In genomic region chr1:25819496-25820246, GRCh38 we compare ENCODE assay signal across 8 cellular contexts. TPM values are rescaled to one million over a fixed set of nuclear protein-coding genes. Genes with fewer than 3 reads are reported as not detected.
DNase-seq lines count a peak whose midpoint lies in the region; ATAC-seq and TF ChIP-seq lines count a peak whose summit lies in the region.

Gene MTFR1L, plus strand, starts transcription at chr1:25819954. Its CDS starts 3,151 bp downstream, at chr1:25823105.

- peak; percentile 72 for ATAC-seq in thoracic aorta (ENCODE audit: insufficient number of reproducible peaks, low FRiP score, low read depth)

- no peak for TF ChIP-seq CTCF in SK-N-SH (IDR thresholded peaks at IDR 0.05)
- no peak for TF ChIP-seq CTCF in osteoblast (IDR thresholded peaks at IDR 0.05; ENCODE audit: extremely low read depth, low read depth, low read length)
- no peak for TF ChIP-seq CTCF in thoracic aorta (IDR thresholded peaks at IDR 0.05)

- peaks cover 0 to 23% of the 10 kb centered on the region in 2 experiments for H3K36me3 ChIP-seq in SK-N-SH (replicated peaks in 1 of 2; ENCODE audit: control insufficient read depth in 1 of 2, insufficient read depth in 2 of 2, low read length in 1 of 2)
- peaks cover 18% of the 10 kb centered on the region for H3K36me3 ChIP-seq in osteoblast (ENCODE audit: insufficient read depth, low read length)
- peaks cover 12% of the 10 kb centered on the region for H3K36me3 ChIP-seq in thoracic aorta

- H3K27ac Mint-ChIP-seq in activated naive CD4-positive, alpha-beta T cell treated with anti-CD3 and anti-CD28 coated beads, Interleukin-2, amount 10 ng/mL, durations not matched to agents 7 days and 5 days: peak within 1 kb of the TSS; percentile 94

- H3K79me2 ChIP-seq in SK-N-SH (ENCODE audit: insufficient read depth) (peaks cover 42% of the 10 kb centered on the region), osteoblast (ENCODE audit: insufficient read depth, low read length) (peaks cover 50% of the 10 kb centered on the region)

- CTCF ChIA-PET in SK-N-SH (lab: Yijun Ruan, JAX): interaction anchor here (0.9 to 3.9 kb wide), 8 partner anchors 8 to 211 kb away, joined by 3 to 15 read pairs (median 4); no protein-coding TSS in a partner anchor
- CTCF ChIA-PET in activated naive CD4-positive, alpha-beta T cell treated with anti-CD3 and anti-CD28 coated beads, Interleukin-2, amount 10 ng/mL, durations not matched to agents 7 days and 5 days (lab: Charles Lee): interaction anchor here (0.8 to 1.2 kb wide), 3 partner anchors 9 to 178 kb away, joined by 3 to 4 read pairs (median 3); partner anchors contain the start of gene PAFAH2

- H3K4me2 ChIP-seq in SK-N-SH (peak within 1 kb of the TSS; percentile 100), osteoblast (ENCODE audit: insufficient read depth, low read length) (peak within 1 kb of the TSS; percentile 84)

- TF ChIP-seq RAD21 in SK-N-SH (IDR thresholded peaks at IDR 0.05; ENCODE audit: low read length): no peak

- peak within 1 kb of the TSS; percentile 79 to 88 for H3K27ac ChIP-seq in SK-N-SH (ENCODE audit: low read depth in 2 of 2, low read length in 1 of 2)
- peak within 1 kb of the TSS; percentile 86 for H3K27ac ChIP-seq in osteoblast (ENCODE audit: low read depth, low read length)
- H3K27ac ChIP-seq in thoracic aorta: peak within 1 kb of the TSS; percentile 84 to 89

- WGBS in SK-N-SH (ENCODE audit: low lambda C conversion rate): 1% methylated on average over 24 of the region's 64 CpGs

- H3K9me3 ChIP-seq in SK-N-SH: no peaks in the 10 kb centered on the region
- H3K9me3 ChIP-seq in osteoblast (ENCODE audit: low read depth, low read length): no peaks in the 10 kb centered on the region
- H3K9me3 ChIP-seq in thoracic aorta: no peaks in the 10 kb centered on the region

- peak within 1 kb of the TSS; percentile 95 to 97 for H3K4me3 ChIP-seq in SK-N-SH (ENCODE audit: low read depth in 2 of 2, low read length in 1 of 2)
- peak within 1 kb of the TSS; percentile 96 for H3K4me3 ChIP-seq in osteoblast (ENCODE audit: insufficient read depth, low read length)
- peak within 1 kb of the TSS; percentile 94 for H3K4me3 ChIP-seq in thoracic aorta

- DNase-seq in GDM1 (lab: John Stamatoyannopoulos, UW): peak; percentile 79
- peak; percentile 64 for DNase-seq in GOT3 (lab: John Stamatoyannopoulos, UW)
- peak; percentile 91 for DNase-seq in LoVo (ENCODE audit: low spot score)
- peak; percentile 98 for DNase-seq in SK-N-SH
- DNase-seq in activated naive CD4-positive, alpha-beta T cell treated with anti-CD3 and anti-CD28 coated beads, Interleukin-2, amount 10 ng/mL, durations not matched to agents 7 days and 5 days: peak; percentile 98
- no peak for DNase-seq in glomerular endothelial cell (ENCODE audit: extremely low read depth, low read depth, low spot score)
- DNase-seq in osteoblast (ENCODE audit: insufficient read length, low spot score, missing footprints): peak; percentile 99
- DNase-seq in thoracic aorta (ENCODE audit: low spot score): no peak

- peak within 1 kb of the TSS; percentile 97 for H3K4me3 Mint-ChIP-seq in activated naive CD4-positive, alpha-beta T cell treated with anti-CD3 and anti-CD28 coated beads, Interleukin-2, amount 10 ng/mL, durations not matched to agents 7 days and 5 days

- H3K4me1 ChIP-seq in SK-N-SH (ENCODE audit: control insufficient read depth in 1 of 2, insufficient read depth in 2 of 2, low read depth in 1 of 2, low read length in 1 of 2) (peaks cover 8 to 29% of the 10 kb centered on the region in 2 experiments; a peak in 1 of 4 replicates), osteoblast (ENCODE audit: insufficient read depth, low read length) (peaks cover 30% of the 10 kb centered on the region), thoracic aorta (ENCODE audit: control insufficient read depth in 1 of 2, low read depth in 2 of 2) (peaks cover 19 to 38% of the 10 kb centered on the region in 2 donors)

- H3F3A ChIP-seq in SK-N-SH (replicated peaks; ENCODE audit: insufficient read depth): no peaks in the 10 kb centered on the region

- H3K9me3 Mint-ChIP-seq in activated naive CD4-positive, alpha-beta T cell treated with anti-CD3 and anti-CD28 coated beads, Interleukin-2, amount 10 ng/mL, durations not matched to agents 7 days and 5 days: no peaks in the 10 kb centered on the region

- H4K20me1 ChIP-seq in SK-N-SH (ENCODE audit: insufficient read depth): peaks cover 7% of the 10 kb centered on the region; the same call in 1 of the 2 replicates
- H4K20me1 ChIP-seq in osteoblast (ENCODE audit: insufficient read depth, low read length): peaks cover 42% of the 10 kb centered on the region

- H3K36me3 Mint-ChIP-seq in activated naive CD4-positive, alpha-beta T cell treated with anti-CD3 and anti-CD28 coated beads, Interleukin-2, amount 10 ng/mL, durations not matched to agents 7 days and 5 days: peaks cover 14% of the 10 kb centered on the region

- H3K4me1 Mint-ChIP-seq in activated naive CD4-positive, alpha-beta T cell treated with anti-CD3 and anti-CD28 coated beads, Interleukin-2, amount 10 ng/mL, durations not matched to agents 7 days and 5 days: peaks cover 51% of the 10 kb centered on the region

- H3K9ac ChIP-seq in SK-N-SH: peak within 1 kb of the TSS; percentile 92

- POLR2A ChIA-PET in SK-N-SH (lab: Yijun Ruan, JAX): interaction anchor here (0.9 to 2.5 kb wide), 9 partner anchors 10 to 211 kb away, joined by 3 to 8 read pairs (median 4); partner anchors contain the start of genes PAFAH2 and PAQR7

- H3K27me3 ChIP-seq in SK-N-SH (ENCODE audit: insufficient read depth) (no peaks in the 10 kb centered on the region), osteoblast (ENCODE audit: insufficient read depth, low read length) (no peaks in the 10 kb centered on the region), thoracic aorta (replicated peaks; ENCODE audit: insufficient read depth) (no peaks in the 10 kb centered on the region)

- peak within 1 kb of the TSS; percentile 83 for H2AFZ ChIP-seq in SK-N-SH (ENCODE audit: low read depth)
- H2AFZ ChIP-seq in osteoblast (ENCODE audit: low read length): peak within 1 kb of the TSS; percentile 89

- H3K9me2 ChIP-seq in SK-N-SH: no peaks in the 10 kb centered on the region

- no peak for TF ChIP-seq EP300 in SK-N-SH (IDR thresholded peaks at IDR 0.05; ENCODE audit: borderline replicate concordance in 1 of 2, low read depth in 1 of 2, low read length in 1 of 2)

- H3K27me3 Mint-ChIP-seq in activated naive CD4-positive, alpha-beta T cell treated with anti-CD3 and anti-CD28 coated beads, Interleukin-2, amount 10 ng/mL, durations not matched to agents 7 days and 5 days: no peaks in the 10 kb centered on the region

TF ChIP-seq in SK-N-SH, 30 proteins besides CTCF, POLR2A, EP300 and RAD21 (continues in another document):
- no peak for TF ChIP-seq TCF12 (IDR thresholded peaks at IDR 0.05)
- no peak for TF ChIP-seq FOXM1 (IDR thresholded peaks at IDR 0.05; ENCODE audit: low read depth)
- peak; percentile 53; the same call in 1 of the 2 replicates for TF ChIP-seq TAF1 (IDR thresholded peaks at IDR 0.05; ENCODE audit: borderline replicate concordance, low read depth, low read length)
- no peak for TF ChIP-seq IRF3 (IDR thresholded peaks at IDR 0.05; ENCODE audit: low read depth, low read length)
- peak; percentile 76 for TF ChIP-seq ELF1 (IDR thresholded peaks at IDR 0.05)
- TF ChIP-seq CHD2 (IDR thresholded peaks at IDR 0.05; ENCODE audit: low read length, partially characterized antibody): peak; percentile 98
- peak; percentile 90 for TF ChIP-seq GABPA (IDR thresholded peaks at IDR 0.05; ENCODE audit: low read depth)
- TF ChIP-seq POLR2AphosphoS5 (IDR thresholded peaks at IDR 0.05; ENCODE audit: low read depth, low read length): peak; percentile 70
- TF ChIP-seq RFX5 (IDR thresholded peaks at IDR 0.05; ENCODE audit: low read length): no peak
- peak; percentile 96 for TF ChIP-seq ZBTB33 (IDR thresholded peaks at IDR 0.05; ENCODE audit: borderline replicate concordance, low read depth)
- peak; percentile 86 for TF ChIP-seq NRF1 (IDR thresholded peaks at IDR 0.05; ENCODE audit: low read depth, low read length)

RNA-seq across cellular contexts. Expression of gene MTFR1L, which starts in this region (rescaled TPM):
- polyA plus RNA-seq in SK-N-SH (2012; rRNA removed): 53.6 and 61.2 TPM in 2 replicates
- 32.7 and 39.0 TPM in 2 replicates for polyA plus RNA-seq in SK-N-SH (2012; cell fraction: cytosol; rRNA removed)
- 205 and 223 TPM in 2 replicates for polyA plus RNA-seq in SK-N-SH (2012; cell fraction: nucleus; rRNA removed)
- total RNA-seq in glomerular endothelial cell (39.0 and 44.0 TPM in 2 replicates), osteoblast (46.6 and 47.4 TPM in 2 replicates), thoracic aorta (10 to 100 TPM; 63.4 to 81.9 TPM)

Comparison
In these comparisons a context has a peak if more than half of its experiments do, and no peak if none do; other contexts are left out.
1. DNase-seq: peak in GDM1 (single experiment), GOT3 (single experiment), LoVo (single experiment), SK-N-SH (single experiment), activated naive CD4-positive, alpha-beta T cell treated with anti-CD3 and anti-CD28 coated beads, Interleukin-2, amount 10 ng/mL, durations not matched to agents 7 days and 5 days (single experiment) and osteoblast (single experiment); none in glomerular endothelial cell (single experiment) and thoracic aorta (single experiment).
2. Peak in every context shown above with its lines, with median percentiles within 50 percentile points of each other: H3K27ac ChIP-seq and H3K4me3 ChIP-seq.